24 cellular contexts compared by ENCODE assay signal in the genomic region with DNA sequence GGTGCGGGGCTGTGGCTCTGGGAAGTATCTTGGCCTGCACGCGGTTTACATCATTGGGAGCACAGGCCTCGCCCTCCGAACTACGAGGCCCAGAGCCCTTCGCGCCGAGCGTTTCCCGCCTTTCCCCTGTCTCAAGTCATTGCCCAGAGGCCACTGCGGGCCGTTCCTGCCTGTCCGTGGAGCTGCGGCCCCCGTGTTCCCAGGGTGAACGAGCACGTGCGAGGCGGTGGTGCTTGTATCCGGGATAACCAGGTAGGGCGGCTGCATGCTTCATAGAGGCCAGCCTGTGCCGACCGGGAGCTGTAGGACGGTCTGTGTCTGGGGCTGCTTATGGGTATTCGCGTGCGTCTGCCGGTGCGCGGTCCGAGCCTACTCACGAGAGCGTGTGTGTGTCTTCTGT. TPM values are rescaled to one million over a fixed set of nuclear protein-coding genes. Genes with fewer than 3 reads are reported as not detected.
DNase-seq lines count a peak whose midpoint lies in the region; ATAC-seq, FAIRE-seq and TF ChIP-seq lines count a peak whose summit lies in the region.
"Had no signal": no experiment of that assay in that cellular context is flagged by ENCODE, and none has a peak within 500 bp of the region (broad histone marks: within the 10 kb centered on the region; RNA-seq: fewer than 3 reads in every experiment).

No MANE protein-coding gene starts in this region.

- H3K9me3 ChIP-seq in liver (ENCODE audit: control insufficient read depth in 4 of 4, low read length in 3 of 4) (peaks cover 38 to 65% (median 51%) of the 10 kb centered on the region in 4 donors), HepG2 (ENCODE audit: low read length) (peaks cover 81% of the 10 kb centered on the region), H1 (ENCODE audit: insufficient read depth in 2 of 2, low read depth in 1 of 2, low read length in 1 of 2) (peaks cover 52 to 59% of the 10 kb centered on the region in 2 experiments), subcutaneous abdominal adipose tissue (ENCODE audit: control insufficient read depth in 5 of 5, low read length in 5 of 5) (peaks cover 28 to 80% (median 70%) of the 10 kb centered on the region in 5 donors), PC-9 (ENCODE audit: insufficient read depth, low read depth) (peaks cover 19% of the 10 kb centered on the region; the same call in 1 of the 2 replicates)

- no peak overlapping the region for H2BK120ac ChIP-seq in H1 (replicated peaks; ENCODE audit: low read depth, low read length)

- H3K4me2 ChIP-seq in HepG2 (ENCODE audit: low read depth, low read length) (no peak overlapping the region), H1 (ENCODE audit: insufficient read depth in 1 of 2, low read depth in 2 of 2, low read length in 2 of 2) (no peak overlapping the region), PC-9 (no peak overlapping the region), GM23338 (no peak overlapping the region)
- H3K4me2 ChIP-seq: A549; BLaER1 treated with 17β-estradiol and CSF1 and Interleukin-3, amounts not matched to agents 10 nM and 100 nM had no signal

- no peaks in the 10 kb centered on the region for H3K79me2 ChIP-seq in HepG2 (ENCODE audit: insufficient read depth, low read length)
- no peaks in the 10 kb centered on the region for H3K79me2 ChIP-seq in H1 (ENCODE audit: control insufficient read depth in 1 of 2, insufficient read depth in 2 of 2, low read length in 2 of 2)
- H3K79me2 ChIP-seq in PC-9 (ENCODE audit: low read depth) = no peaks in the 10 kb centered on the region
- H3K79me2 ChIP-seq in GM23338 (replicated peaks; ENCODE audit: insufficient read depth) = no peaks in the 10 kb centered on the region

- TF ChIP-seq CTCF in liver (IDR thresholded peaks at IDR 0.05; ENCODE audit: low read depth, low read length, missing input control) (no peak), HepG2 (CRISPR knock-in tag; IDR thresholded peaks at IDR 0.05) (no peak), H1 (IDR thresholded peaks at IDR 0.05; ENCODE audit: control extremely low read depth in 1 of 3, insufficient read depth in 1 of 3, low read depth in 1 of 3, low read length in 3 of 3) (no peak), PC-9 (conservative IDR thresholded peaks at IDR 0.05) (no peak), GM23338 (conservative IDR thresholded peaks at IDR 0.05; ENCODE audit: low read depth in 2 of 2) (no peak)

- ATAC-seq in HepG2 (no peak), GM23338 (no peak), GM18861 (IDR thresholded peaks at IDR 0.05; ENCODE audit: unreplicated experiment) (no peak)
- ATAC-seq: A549, GM12878, HCT116 had no signal

- no peak overlapping the region for H2BK12ac ChIP-seq in H1 (ENCODE audit: low read depth, low read length)

- FAIRE-seq in HepG2 (lab: Jason Lieb, UNC) (no peak), H1 (lab: Jason Lieb, UNC) (no peak)
- FAIRE-seq: A549, D721Med, GM12878 had no signal

- H4K20me1 ChIP-seq in HepG2 (ENCODE audit: insufficient read depth, low read length) (no peaks in the 10 kb centered on the region), H1 (replicated peaks in 1 of 2; ENCODE audit: control insufficient read depth in 1 of 2, insufficient read depth in 2 of 2, low read length in 2 of 2) (no peaks in the 10 kb centered on the region), PC-9 (ENCODE audit: insufficient read depth) (no peaks in the 10 kb centered on the region), GM23338 (replicated peaks; ENCODE audit: insufficient read depth) (no peaks in the 10 kb centered on the region)
- H4K20me1 ChIP-seq: BLaER1 treated with 17β-estradiol and CSF1 and Interleukin-3, amounts not matched to agents 10 nM and 100 nM had no signal

- peaks cover 5% of the 10 kb centered on the region for H3K27me3 Mint-ChIP-seq in GM23338 (ENCODE audit: insufficient read depth, low read depth, poor library complexity)
- H3K27me3 Mint-ChIP-seq: CD4-positive, alpha-beta T cell; CD8-positive, alpha-beta memory T cell had no signal

- H3K27ac Mint-ChIP-seq in GM23338 = no peak overlapping the region
- H3K27ac Mint-ChIP-seq: CD14-positive monocyte; CD4-positive, alpha-beta T cell; CD8-positive, alpha-beta memory T cell; H9 had no signal

- CTCF ChIA-PET in HepG2 (lab: Yijun Ruan, JAX; ENCODE audit: low intra/inter-chr PET ratio, low total read pairs) (no interaction called here), H1 (lab: Charles Lee; ENCODE audit: partially characterized antibody) (no interaction called here), PC-9 (lab: Charles Lee) (no interaction called here)

- H3K27me3 ChIP-seq in liver (ENCODE audit: control insufficient read depth in 4 of 4, insufficient read depth in 4 of 4, low read length in 3 of 4) (no peaks in the 10 kb centered on the region), HepG2 (ENCODE audit: control insufficient read depth in 1 of 2, insufficient read depth in 2 of 2, low read length in 2 of 2) (no peaks in the 10 kb centered on the region; a peak in 1 of 5 replicates), H1 (replicated peaks in 1 of 4; ENCODE audit: control insufficient read depth in 3 of 4, extremely low read depth in 1 of 4, insufficient read depth in 3 of 4, low read length in 3 of 4) (no peaks in the 10 kb centered on the region), subcutaneous abdominal adipose tissue (ENCODE audit: control insufficient read depth in 5 of 5, insufficient read depth in 4 of 5, low read length in 5 of 5) (no peaks in the 10 kb centered on the region), PC-9 (ENCODE audit: insufficient read depth, low read depth) (no peaks in the 10 kb centered on the region), GM23338 (ENCODE audit: insufficient read depth) (no peaks in the 10 kb centered on the region)
- H3K27me3 ChIP-seq: BE2C; BLaER1 treated with 17β-estradiol and CSF1 and Interleukin-3, amounts not matched to agents 10 nM and 100 nM had no signal

- no peak overlapping the region for H2AK5ac ChIP-seq in H1 (ENCODE audit: low read depth, low read length)

- no peaks in the 10 kb centered on the region for H3K4me1 Mint-ChIP-seq in GM23338
- H3K4me1 Mint-ChIP-seq: CD14-positive monocyte; CD8-positive, alpha-beta memory T cell; H9 had no signal

- no peak overlapping the region for H3K23ac ChIP-seq in H1 (ENCODE audit: insufficient read length)

- H2AFZ ChIP-seq in HepG2 (ENCODE audit: low read length) = no peak overlapping the region
- H2AFZ ChIP-seq in H1 (ENCODE audit: low read length) = no peak overlapping the region
- H2AFZ ChIP-seq in PC-9 = no peak overlapping the region
- H2AFZ ChIP-seq in GM23338 = no peak overlapping the region

- no peak overlapping the region for H3K4ac ChIP-seq in H1 (replicated peaks; ENCODE audit: insufficient read length, low read depth, low read length)

- in situ Hi-C loops in HepG2 (cut with HindIII; ENCODE audit: extremely low pct_ligation_motif_present, low pct_unique_long_range_greater_than_20kb) = no loop called here

- 39% methylated on average over 34 of the region's 34 CpGs for WGBS in liver
- WGBS in HepG2 (ENCODE audit: low lambda C conversion rate) = 78% methylated on average over 20 of the region's 34 CpGs
- 93% methylated on average over 30 of the region's 34 CpGs; no CpG with 5 or more reads in 1 of the 2 experiments for WGBS in H1 (ENCODE audit: extremely low coverage in 1 of 2, insufficient coverage in 1 of 2, insufficient read length in 1 of 2, insufficient replicate concordance in 2 of 2, low coverage in 1 of 2, low lambda C conversion rate in 2 of 2, missing lambda C conversion rate in 1 of 2), 2 experiments

- H3K9me2 ChIP-seq in PC-9 (ENCODE audit: insufficient read depth) = no peaks in the 10 kb centered on the region
- no peaks in the 10 kb centered on the region for H3K9me2 ChIP-seq in GM23338 (ENCODE audit: insufficient read depth)

- no peak overlapping the region for H3K56ac ChIP-seq in H1 (replicated peaks; ENCODE audit: insufficient read length, low read depth, low read length)

- H4K5ac ChIP-seq in H1 (ENCODE audit: insufficient read length, low read depth, low read length) = no peak overlapping the region

- H3K9ac ChIP-seq in liver (ENCODE audit: low read depth in 1 of 2, low read length in 2 of 2) = no peak overlapping the region
- H3K9ac ChIP-seq in HepG2 (ENCODE audit: insufficient read depth, low read depth, low read length) = no peak overlapping the region
- no peak overlapping the region for H3K9ac ChIP-seq in H1 (replicated peaks in 1 of 4; ENCODE audit: extremely low read depth in 1 of 4, low read depth in 3 of 4, low read length in 3 of 4)
- no peak overlapping the region for H3K9ac ChIP-seq in subcutaneous abdominal adipose tissue (ENCODE audit: low read length in 5 of 5)
- H3K9ac ChIP-seq: BLaER1 treated with 17β-estradiol and CSF1 and Interleukin-3, amounts not matched to agents 10 nM and 100 nM had no signal

- no peak overlapping the region for H3K18ac ChIP-seq in H1 (ENCODE audit: extremely low read depth, low read length)

- H3K27ac ChIP-seq in liver (ENCODE audit: low read depth in 1 of 2, low read length in 2 of 2) = no peak overlapping the region
- H3K27ac ChIP-seq in HepG2 (ENCODE audit: extremely low read length, insufficient read depth, low read length) = no peak overlapping the region
- H3K27ac ChIP-seq in H1 (ENCODE audit: low read depth, low read length) = no peak overlapping the region
- H3K27ac ChIP-seq in subcutaneous abdominal adipose tissue (ENCODE audit: low read depth, low read length) = no peak overlapping the region
- H3K27ac ChIP-seq in PC-9 = no peak overlapping the region
- no peak overlapping the region for H3K27ac ChIP-seq in GM23338 (ENCODE audit: low read depth)
- H3K27ac ChIP-seq: A549; BLaER1 treated with 17β-estradiol and CSF1 and Interleukin-3, amounts not matched to agents 10 nM and 100 nM had no signal

- no peaks in the 10 kb centered on the region for H3K79me1 ChIP-seq in H1 (ENCODE audit: low read depth, low read length)

- H3K4me3 ChIP-seq in liver (ENCODE audit: low read depth in 1 of 3, low read length in 3 of 3) = peak overlapping the region in 2 of 3 donors; percentile 44 to 67
- H3K4me3 ChIP-seq in HepG2 (replicated peaks in 1 of 3; ENCODE audit: insufficient read depth in 1 of 3, low read depth in 2 of 3, low read length in 3 of 3) = no peak overlapping the region
- H3K4me3 ChIP-seq in H1 (ENCODE audit: extremely low read depth in 1 of 4, insufficient read depth in 2 of 4, low read depth in 3 of 4, low read length in 4 of 4) = no peak overlapping the region
- peak overlapping the region; percentile 10 to 57 (median 42) for H3K4me3 ChIP-seq in subcutaneous abdominal adipose tissue (ENCODE audit: low read depth in 1 of 5, low read length in 5 of 5)
- no peak overlapping the region for H3K4me3 ChIP-seq in PC-9
- H3K4me3 ChIP-seq in GM23338 = no peak overlapping the region
- H3K4me3 ChIP-seq: A549, GM12878 had no signal

- H3F3A ChIP-seq in PC-9 (ENCODE audit: insufficient read depth, low read depth) (no peaks in the 10 kb centered on the region), GM23338 (replicated peaks; ENCODE audit: low read depth) (no peaks in the 10 kb centered on the region)

- H3K14ac ChIP-seq in H1 (ENCODE audit: insufficient read length) = no peak overlapping the region

- H3K36me3 ChIP-seq in liver (ENCODE audit: control insufficient read depth in 4 of 4, insufficient read depth in 3 of 4, low read depth in 1 of 4, low read length in 3 of 4) (no peaks in the 10 kb centered on the region), HepG2 (replicated peaks in 1 of 2; ENCODE audit: control insufficient read depth in 1 of 2, insufficient read depth in 2 of 2, low read length in 2 of 2) (no peaks in the 10 kb centered on the region), H1 (ENCODE audit: control insufficient read depth in 2 of 4, insufficient read depth in 4 of 4, low read length in 3 of 4) (no peaks in the 10 kb centered on the region; a peak in 1 of 8 replicates), subcutaneous abdominal adipose tissue (ENCODE audit: control insufficient read depth in 5 of 5, insufficient read depth in 5 of 5, low read length in 5 of 5) (no peaks in the 10 kb centered on the region), PC-9 (ENCODE audit: low read depth) (no peaks in the 10 kb centered on the region), GM23338 (ENCODE audit: insufficient read depth) (peaks cover 12% of the 10 kb centered on the region; the same call in 1 of the 2 replicates)
- H3K36me3 ChIP-seq: BE2C had no signal

- no peak overlapping the region for H2BK5ac ChIP-seq in H1 (ENCODE audit: low read depth, low read length)

- H3K4me3 Mint-ChIP-seq in GM23338 = no peak overlapping the region
- H3K4me3 Mint-ChIP-seq: CD14-positive monocyte; CD4-positive, alpha-beta T cell; CD8-positive, alpha-beta memory T cell; H9 had no signal

- no TSS peak for BruUV-seq in HepG2 (replicated peaks; lab: Mats Ljungman, UMichigan)
- no TSS peak for BruUV-seq in PC-9 (replicated peaks; lab: Mats Ljungman, UMichigan)

- no peak for TF ChIP-seq POLR2A in HepG2 (IDR thresholded peaks at IDR 0.05; ENCODE audit: insufficient read depth in 1 of 2, low read depth in 2 of 2, low read length in 2 of 2)
- TF ChIP-seq POLR2A in H1 (IDR thresholded peaks at IDR 0.05; ENCODE audit: control extremely low read depth in 1 of 2, low read depth in 2 of 2, low read length in 2 of 2) = no peak

- intact Hi-C loops in HepG2 (cut with micrococcal nuclease; ENCODE audit: unreplicated experiment) = no loop called here
- intact Hi-C loops in PC-9 (cut with micrococcal nuclease; ENCODE audit: unreplicated experiment) = no loop called here

- peaks cover 44% of the 10 kb centered on the region for H3K36me3 Mint-ChIP-seq in GM23338 (ENCODE audit: low read depth)
- H3K36me3 Mint-ChIP-seq: CD14-positive monocyte had no signal

- peak overlapping the region; percentile 16; the same call in 1 of the 2 replicates for H4K8ac ChIP-seq in H1 (ENCODE audit: extremely low read depth, insufficient read depth, low read length)

- no peak overlapping the region for H2BK15ac ChIP-seq in H1 (ENCODE audit: low read length)

- TF ChIP-seq RAD21 in liver (IDR thresholded peaks at IDR 0.05) (no peak), HepG2 (CRISPR knock-in tag; IDR thresholded peaks at IDR 0.05) (no peak), H1 (IDR thresholded peaks at IDR 0.05 in 1 of 2, conservative IDR thresholded peaks at IDR 0.05 in 1 of 2; ENCODE audit: low read depth in 2 of 2, low read length in 2 of 2) (no peak)

- no peaks in the 10 kb centered on the region for H3K4me1 ChIP-seq in liver (ENCODE audit: control insufficient read depth in 4 of 4, insufficient read depth in 4 of 4, low read length in 3 of 4)
- no peaks in the 10 kb centered on the region for H3K4me1 ChIP-seq in HepG2 (ENCODE audit: insufficient read depth, low read length)
- no peaks in the 10 kb centered on the region for H3K4me1 ChIP-seq in H1 (replicated peaks in 1 of 4; ENCODE audit: control insufficient read depth in 3 of 4, insufficient read depth in 4 of 4, low read length in 3 of 4)
- H3K4me1 ChIP-seq in subcutaneous abdominal adipose tissue (ENCODE audit: control insufficient read depth in 5 of 5, insufficient read depth in 5 of 5, low read length in 5 of 5) = no peaks in the 10 kb centered on the region
- H3K4me1 ChIP-seq in PC-9 (replicated peaks; ENCODE audit: insufficient read depth) = no peaks in the 10 kb centered on the region
- no peaks in the 10 kb centered on the region for H3K4me1 ChIP-seq in GM23338 (ENCODE audit: insufficient read depth)
- H3K4me1 ChIP-seq: A549; BE2C; BLaER1 treated with 17β-estradiol and CSF1 and Interleukin-3, amounts not matched to agents 10 nM and 100 nM had no signal

- H2BK20ac ChIP-seq in H1 (ENCODE audit: low read length) = no peak overlapping the region

- DNase-seq in HepG2 (ENCODE audit: low spot score) (no peak), H1 (ENCODE audit: low read depth in 1 of 2, low spot score in 2 of 2) (no peak), PC-9 (no peak), GM23338 (ENCODE audit: low spot score) (no peak)
- DNase-seq: 8988T; ACHN; AML-193; BE2C; CD4-positive, alpha-beta T cell; CD8-positive, alpha-beta memory T cell; DMS 273 treated with DMSO at 0.1 percent for 48 hours; DMS79; EL; GDM1; H9 had no signal

- POLR2A ChIA-PET in HepG2 (lab: Yijun Ruan, JAX) (no interaction called here), H1 (lab: Charles Lee; ENCODE audit: partially characterized antibody) (interaction anchor here (0.5 kb wide), 1 partner anchor 13 kb away, joined by 4 read pairs; no protein-coding TSS in a partner anchor), PC-9 (lab: Charles Lee; ENCODE audit: unreplicated experiment) (no interaction called here)

- no peak overlapping the region for H4K91ac ChIP-seq in H1 (replicated peaks; ENCODE audit: insufficient read length, low read length)

- TF ChIP-seq EP300 in HepG2 (IDR thresholded peaks at IDR 0.05; ENCODE audit: low read depth in 2 of 2, low read length in 2 of 2) (no peak), HepG2 (CRISPR knock-in tag; IDR thresholded peaks at IDR 0.05; ENCODE audit: borderline replicate concordance) (no peak), H1 (IDR thresholded peaks at IDR 0.05; ENCODE audit: borderline replicate concordance in 1 of 2, low read depth in 2 of 2, low read length in 2 of 2) (no peak)

- peaks cover 93% of the 10 kb centered on the region for H3K9me3 Mint-ChIP-seq in GM23338

- no peaks in the 10 kb centered on the region for H3K23me2 ChIP-seq in H1 (ENCODE audit: low read depth, low read length)

RNA-seq across cellular contexts. Expression of a gene that starts 32.5 kb away (rescaled TPM):
- total RNA-seq in liver (1 to 10 TPM; 2.7 to 4.2 TPM), HepG2 (2016; rRNA removed; fragmentation: Illumina TruSeq; extraction: Trizol) (3.5 and 4.2 TPM in 2 replicates), PC-9 (2021) (2.9 and 3.2 TPM in 2 replicates)
- polyA plus RNA-seq in liver (1 to 10 TPM in 1 of 2 donors, under 1 TPM in 1; 0.79 to 1.4 TPM), HepG2 (2011; rRNA removed) (1.0 and 1.5 TPM in 2 replicates), H1 (2011; rRNA removed) (1.3 and 2.1 TPM in 2 replicates), GM23338 (2016; fragmentation: Nextera tagmentation; extraction: Ambion mirVana) (0.97 and 1.5 TPM in 2 replicates)
- 0.40 and 0.71 TPM in 2 replicates for total RNA-seq in HepG2 (2016; cell fraction: cytosol; rRNA removed; fragmentation: Illumina TruSeq; extraction: Trizol; ENCODE audit: low read depth)
- total RNA-seq in HepG2 (2016; cell fraction: insoluble cytoplasmic fraction; rRNA removed; fragmentation: Illumina TruSeq; extraction: Trizol) = 3.8 and 3.9 TPM in 2 replicates
- total RNA-seq in HepG2 (2016; cell fraction: membrane; rRNA removed; fragmentation: Illumina TruSeq; extraction: Trizol) = 1.6 and 1.9 TPM in 2 replicates
- 4.9 and 5.8 TPM in 2 replicates for total RNA-seq in HepG2 (2016; cell fraction: nucleus; rRNA removed; fragmentation: Illumina TruSeq; extraction: Trizol)
- polyA plus RNA-seq in HepG2 (2011; cell fraction: cytosol; rRNA removed) = 0.52 and 0.82 TPM in 2 replicates
- polyA plus RNA-seq in HepG2 (2011; cell fraction: nucleus; rRNA removed) = 1.2 and 2.0 TPM in 2 replicates
- 0.68 and 1.6 TPM in 2 replicates for polyA plus RNA-seq in HepG2 (2012)
- 0.25 and 0.35 TPM in 2 replicates for polyA plus RNA-seq in HepG2 (2016; cell fraction: cytosol; fragmentation: Illumina TruSeq; extraction: Trizol; ENCODE audit: low read depth)
- 2.2 and 2.5 TPM in 2 replicates for polyA plus RNA-seq in HepG2 (2016; cell fraction: insoluble cytoplasmic fraction; fragmentation: Illumina TruSeq; extraction: Trizol; ENCODE audit: low read depth)
- polyA plus RNA-seq in HepG2 (2016; cell fraction: membrane; fragmentation: Illumina TruSeq; extraction: Trizol; ENCODE audit: low read depth) = 0.51 and 0.65 TPM in 2 replicates
- polyA plus RNA-seq in HepG2 (2016; cell fraction: nucleus; fragmentation: Illumina TruSeq; extraction: Trizol; ENCODE audit: insufficient read depth, low read depth) = 6.7 and 8.5 TPM in 2 replicates
- polyA minus RNA-seq in HepG2 (2011; rRNA and poly(A)+ RNA removed; ENCODE audit: low replicate concordance) = 1.5 and 4.1 TPM in 2 replicates
- polyA minus RNA-seq in HepG2 (2011; cell fraction: cytosol; rRNA and poly(A)+ RNA removed) = 0.79 and 1.4 TPM in 2 replicates
- 9.0 and 9.6 TPM in 2 replicates for polyA minus RNA-seq in HepG2 (2011; cell fraction: nucleus; rRNA and poly(A)+ RNA removed)
- total RNA-seq in H1 (2021; fragmentation: NEBNext Ultra II Directional; extraction: Animal tissue kit (Norgen Biotek cat#: 25700)) = 3.7 and 4.5 TPM in 2 replicates
- polyA plus RNA-seq in H1 (2011; cell fraction: cytosol; rRNA removed) = 1.3 TPM
- polyA plus RNA-seq in H1 (2011; cell fraction: nucleus; rRNA removed) = 1.4 TPM
- 1.4 to 3.1 TPM (median 1.9 TPM) in 4 replicates for polyA plus RNA-seq in H1 (2012, experiment 1 of 2)
- 0.28 TPM for polyA plus RNA-seq in H1 (2012, experiment 2 of 2)
- polyA plus RNA-seq in H1 (2013, experiment 1 of 2) = 1.7 TPM
- polyA plus RNA-seq in H1 (2013, experiment 2 of 2) = 1.5 TPM
- 2.6 TPM in 2 replicates for polyA minus RNA-seq in H1 (2011; rRNA and poly(A)+ RNA removed)
- 2.5 TPM for polyA minus RNA-seq in H1 (2011; cell fraction: cytosol; rRNA and poly(A)+ RNA removed)
- polyA minus RNA-seq in H1 (2011; cell fraction: nucleus; rRNA and poly(A)+ RNA removed) = 5.0 TPM
- total RNA-seq in GM23338 (2014; rRNA removed; shearing (Covaris generic)) = 4.0 and 7.9 TPM in 2 replicates

Comparison
In these comparisons a context has a peak if more than half of its experiments do, and no peak if none do; other contexts are left out.
1. H3K4me3 ChIP-seq: peak in liver (2 of 3) and subcutaneous abdominal adipose tissue (5 of 5); none in HepG2 (0 of 3), H1 (0 of 4), PC-9 (single experiment) and GM23338 (single experiment).